In genomic region chr16:4680673-4681470, GRCh38 we compare ENCODE assay signal across 9 cellular contexts. TPM values are rescaled to one million over a fixed set of nuclear protein-coding genes. Genes with fewer than 3 reads are reported as not detected.
DNase-seq lines count a peak whose midpoint lies in the region; ATAC-seq and TF ChIP-seq lines count a peak whose summit lies in the region.
"Had no signal": no experiment of that assay in that cellular context is flagged by ENCODE, and none has a peak within 500 bp of the region (broad histone marks: within the 10 kb centered on the region; RNA-seq: fewer than 3 reads in every experiment).

No MANE protein-coding gene starts in this region.

- H3K4me1 Mint-ChIP-seq in activated naive CD4-positive, alpha-beta T cell treated with anti-CD3 and anti-CD28 coated beads for 36 hours (ENCODE audit: low read depth) = peaks cover 20% of the 10 kb centered on the region
- H3K4me1 Mint-ChIP-seq in endothelial cell (ENCODE audit: unreplicated experiment) = no peaks in the 10 kb centered on the region

- no peaks in the 10 kb centered on the region for H3K27me3 ChIP-seq in mucosa of rectum (ENCODE audit: control insufficient read depth in 2 of 2, insufficient read depth in 2 of 2, low read length in 2 of 2)

- peak overlapping the region; percentile 36 for H3K27ac Mint-ChIP-seq in activated naive CD4-positive, alpha-beta T cell treated with anti-CD3 and anti-CD28 coated beads for 36 hours
- no peak overlapping the region for H3K27ac Mint-ChIP-seq in endothelial cell (ENCODE audit: unreplicated experiment)

- peak overlapping the region; percentile 75 to 81 for H3K9ac ChIP-seq in mucosa of rectum (ENCODE audit: low read depth in 1 of 2, low read length in 2 of 2)

- H3K27me3 Mint-ChIP-seq in activated naive CD4-positive, alpha-beta T cell treated with anti-CD3 and anti-CD28 coated beads for 36 hours (ENCODE audit: low read depth) = no peaks in the 10 kb centered on the region
- peaks cover 7% of the 10 kb centered on the region for H3K27me3 Mint-ChIP-seq in endothelial cell (ENCODE audit: unreplicated experiment)

- H3K4me1 ChIP-seq in mucosa of rectum (ENCODE audit: control insufficient read depth in 2 of 2, insufficient read depth in 2 of 2, low read length in 2 of 2) (peaks cover 16 to 24% of the 10 kb centered on the region in 2 donors), urinary bladder (ENCODE audit: insufficient read depth) (no peaks in the 10 kb centered on the region)

- ATAC-seq in HG02759 (IDR thresholded peaks at IDR 0.05; ENCODE audit: unreplicated experiment) = no peak

- no peaks in the 10 kb centered on the region for H3K9me3 Mint-ChIP-seq in activated naive CD4-positive, alpha-beta T cell treated with anti-CD3 and anti-CD28 coated beads for 36 hours
- no peaks in the 10 kb centered on the region for H3K9me3 Mint-ChIP-seq in endothelial cell (ENCODE audit: unreplicated experiment)

- H3K27ac ChIP-seq in mucosa of rectum (ENCODE audit: low read depth in 2 of 2, low read length in 2 of 2) = peak overlapping the region; percentile 93 to 94
- peak overlapping the region; percentile 79 for H3K27ac ChIP-seq in urinary bladder (ENCODE audit: low read depth)

- no peaks in the 10 kb centered on the region for H3K9me3 ChIP-seq in mucosa of rectum (ENCODE audit: control insufficient read depth in 2 of 2, low read length in 2 of 2)

- H3K36me3 ChIP-seq in mucosa of rectum (ENCODE audit: control insufficient read depth in 2 of 2, insufficient read depth in 2 of 2, low read length in 2 of 2) (peaks cover 21 to 46% of the 10 kb centered on the region in 2 donors), urinary bladder (ENCODE audit: insufficient read depth) (peaks cover 5% of the 10 kb centered on the region)

- CTCF ChIA-PET in activated naive CD4-positive, alpha-beta T cell treated with anti-CD3 and anti-CD28 coated beads for 36 hours (lab: Charles Lee) = interaction anchor here (0.8 kb wide), 1 partner anchor 86 kb away, joined by 3 read pairs; the partner anchor contains the start of gene ZNF500

- H3K36me3 Mint-ChIP-seq in activated naive CD4-positive, alpha-beta T cell treated with anti-CD3 and anti-CD28 coated beads for 36 hours (ENCODE audit: low read depth) = peaks cover 2% of the 10 kb centered on the region
- H3K36me3 Mint-ChIP-seq in endothelial cell (ENCODE audit: low read depth, unreplicated experiment) = peaks cover 14% of the 10 kb centered on the region

- peak overlapping the region; percentile 37 for H3K4me3 ChIP-seq in epithelial cell of esophagus (ENCODE audit: low read length)
- H3K4me3 ChIP-seq in mucosa of rectum (ENCODE audit: low read length in 2 of 2) = peak overlapping the region; percentile 63 to 72
- H3K4me3 ChIP-seq in urinary bladder (ENCODE audit: low read depth, low read length) = peak overlapping the region; percentile 22

- H3K4me3 Mint-ChIP-seq in activated naive CD4-positive, alpha-beta T cell treated with anti-CD3 and anti-CD28 coated beads for 36 hours = no peak overlapping the region
- H3K4me3 Mint-ChIP-seq in endothelial cell (ENCODE audit: unreplicated experiment) = no peak overlapping the region

- DNase-seq in activated naive CD4-positive, alpha-beta T cell treated with anti-CD3 and anti-CD28 coated beads for 36 hours = no peak
- DNase-seq in activated naive CD4-positive, alpha-beta T cell treated with Interleukin-2 at 50 U/mL for 16 hours = no peak
- no peak for DNase-seq in epithelial cell of esophagus (ENCODE audit: low read depth)
- no peak for DNase-seq in NCI-H1092 treated with DMSO at 0.1 percent for 48 hours (lab: John Stamatoyannopoulos, UW)
- DNase-seq in endothelial cell (ENCODE audit: low spot score) = no peak
- DNase-seq: Karpas-422 had no signal

- 87% methylated on average over 26 of the region's 26 CpGs for WGBS in urinary bladder

- intact Hi-C loops in activated naive CD4-positive, alpha-beta T cell treated with anti-CD3 and anti-CD28 coated beads for 36 hours (cut with micrococcal nuclease) = no loop called here

- TF ChIP-seq CTCF in epithelial cell of esophagus (IDR thresholded peaks at IDR 0.05; ENCODE audit: insufficient read depth, low read depth, low read length, missing control alignments) (no peak), endothelial cell (IDR thresholded peaks at IDR 0.05; ENCODE audit: unreplicated experiment) (no peak)

RNA-seq across cellular contexts. Expression of gene NUDT16L1, which starts 12.5 kb away (rescaled TPM):
- 10 to 100 TPM; 20.0 to 20.7 TPM for total RNA-seq in activated naive CD4-positive, alpha-beta T cell treated with anti-CD3 and anti-CD28 coated beads for 36 hours
- total RNA-seq in urinary bladder (17.0 TPM), endothelial cell (ENCODE audit: unreplicated experiment) (43.1 TPM)
- 38.4 TPM for polyA plus RNA-seq in urinary bladder

RNA-seq across cellular contexts. Expression of gene ANKS3, which starts 53.2 kb away (rescaled TPM):
- 10 to 100 TPM in 1 of 2 experiments, 1 to 10 TPM in 1; 8.2 to 11.7 TPM for total RNA-seq in activated naive CD4-positive, alpha-beta T cell treated with anti-CD3 and anti-CD28 coated beads for 36 hours
- total RNA-seq in urinary bladder (22.1 TPM), endothelial cell (ENCODE audit: unreplicated experiment) (15.6 TPM)
- 21.6 TPM for polyA plus RNA-seq in urinary bladder

RNA-seq across cellular contexts. Expression of gene DNAAF8, which starts 53.5 kb away (rescaled TPM):
- total RNA-seq in activated naive CD4-positive, alpha-beta T cell treated with anti-CD3 and anti-CD28 coated beads for 36 hours = under 1 TPM in 1 of 2 experiments, not detected in 1; 0.07 TPM
- total RNA-seq in urinary bladder (1.3 TPM), endothelial cell (ENCODE audit: unreplicated experiment) (0.18 TPM)
- 1.3 TPM for polyA plus RNA-seq in urinary bladder

RNA-seq across cellular contexts. Expression of gene MGRN1, which starts 56.2 kb away (rescaled TPM):
- 10 to 100 TPM; 46.3 to 48.8 TPM for total RNA-seq in activated naive CD4-positive, alpha-beta T cell treated with anti-CD3 and anti-CD28 coated beads for 36 hours
- 22.5 TPM for total RNA-seq in urinary bladder
- polyA plus RNA-seq in urinary bladder = 34.9 TPM
- total RNA-seq in endothelial cell (ENCODE audit: unreplicated experiment) = 82.5 TPM
